ENCODE assay signal across 12 cellular contexts in the genomic region with DNA sequence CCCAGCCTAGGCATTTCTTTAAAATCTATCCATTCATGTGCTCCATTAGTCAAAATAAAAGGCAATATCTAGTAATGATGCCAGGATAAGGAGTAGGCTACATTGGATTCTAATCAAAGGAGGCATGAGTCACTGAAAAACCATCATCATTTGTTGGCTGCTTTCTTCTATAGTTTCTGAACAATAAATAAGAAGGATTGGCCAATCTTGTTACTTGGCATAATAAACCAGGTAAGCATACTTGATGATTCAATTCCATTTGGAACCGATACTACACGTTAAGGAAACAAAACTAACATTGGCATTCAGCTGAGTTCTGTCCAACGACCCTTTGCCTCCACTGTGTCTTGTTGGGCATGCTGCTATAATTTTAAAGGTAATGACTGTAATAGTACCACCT. TPM values are rescaled to one million over a fixed set of nuclear protein-coding genes. Genes with fewer than 3 reads are reported as not detected.
A peak's percentile ranks its signal among the peaks of the same experiment; 100 is the strongest.
DNase-seq lines count a peak whose midpoint lies in the region; TF ChIP-seq lines count a peak whose summit lies in the region.
"Had no signal": no experiment of that assay in that cellular context is flagged by ENCODE, and none has a peak within 500 bp of the region (broad histone marks: within the 10 kb centered on the region; RNA-seq: fewer than 3 reads in every experiment).

No MANE protein-coding gene starts in this region.

- CTCF ChIA-PET in MCF 10A (lab: Yijun Ruan, JAX) (interaction anchor here (1.0 kb wide), 1 partner anchor 9 kb away, joined by 3 read pairs; no protein-coding TSS in a partner anchor), GM10248 (lab: Yijun Ruan, JAX) (no interaction called here)

- peaks cover 58% of the 10 kb centered on the region for H3K4me1 ChIP-seq in suprapubic skin

- H3K27ac ChIP-seq in suprapubic skin: peak overlapping the region; percentile 68

- H3K9me3 ChIP-seq in suprapubic skin: no peaks in the 10 kb centered on the region

- no peaks in the 10 kb centered on the region for H3K36me3 ChIP-seq in suprapubic skin

- H3K4me1 Mint-ChIP-seq in MCF 10A (ENCODE audit: insufficient read depth, unreplicated experiment): peaks cover 43% of the 10 kb centered on the region
- H3K4me1 Mint-ChIP-seq in T-helper 2 cell treated with Interferon-gamma antibody and Interleukin-4, amounts not matched to agents 5 μg/mL and 100 μg/mL, for 36 hours (ENCODE audit: low read depth): peaks cover 6% of the 10 kb centered on the region

- WGBS in suprapubic skin: 45% methylated on average over 3 of the region's 3 CpGs

- DNase-seq in LNCaP clone FGC (ENCODE audit: low read depth) (peak; percentile 71), MCF 10A (ENCODE audit: unreplicated experiment) (peak; percentile 92), iris pigment epithelial cell (ENCODE audit: low read depth) (peak; percentile 48), suprapubic skin (ENCODE audit: low spot score in 2 of 2) (no peak), ACHN (no peak), GM10248 (ENCODE audit: extremely low spot score) (no peak), cortex of kidney (lab: John Stamatoyannopoulos, UW) (no peak)
- DNase-seq in T-helper 2 cell treated with Interferon-gamma antibody and Interleukin-4, amounts not matched to agents 5 μg/mL and 100 μg/mL, for 36 hours (ENCODE audit: low spot score): no peak
- DNase-seq: activated CD4-positive, alpha-beta T cell treated with anti-CD3 and anti-CD28 coated beads, Interleukin-2, amount 50 U/mL, for 1 hour; activated gamma-delta T cell; NCI-H1417; NCI-H526 treated with DMSO at 0.1 percent for 48 hours had no signal

- no peak for TF ChIP-seq EP300 in suprapubic skin (IDR thresholded peaks at IDR 0.05)

- POLR2A ChIA-PET in MCF 10A (lab: Yijun Ruan, JAX) (interaction anchor here (0.9 to 1.7 kb wide), 7 partner anchors 10 to 154 kb away, joined by 3 to 9 read pairs (median 5); a partner anchor contains a TSS), GM10248 (lab: Yijun Ruan, JAX) (no interaction called here)

- H3K36me3 Mint-ChIP-seq in MCF 10A (ENCODE audit: insufficient read depth, unreplicated experiment): peaks cover 6% of the 10 kb centered on the region
- no peaks in the 10 kb centered on the region for H3K36me3 Mint-ChIP-seq in T-helper 2 cell treated with Interferon-gamma antibody and Interleukin-4, amounts not matched to agents 5 μg/mL and 100 μg/mL, for 36 hours (ENCODE audit: low read depth)

- H3K4me3 ChIP-seq in LNCaP clone FGC (ENCODE audit: low read depth, low read length) (no peak overlapping the region), suprapubic skin (no peak overlapping the region)

- intact Hi-C loops in MCF 10A (cut with micrococcal nuclease): no loop called here

- H3K27me3 ChIP-seq in suprapubic skin: no peaks in the 10 kb centered on the region

- TF ChIP-seq CTCF in LNCaP clone FGC (IDR thresholded peaks at IDR 0.05; ENCODE audit: control insufficient read depth, extremely low read depth, insufficient read depth): no peak
- TF ChIP-seq CTCF in MCF 10A (IDR thresholded peaks at IDR 0.05; ENCODE audit: unreplicated experiment): no peak
- TF ChIP-seq CTCF in suprapubic skin (IDR thresholded peaks at IDR 0.05): no peak
- no peak for TF ChIP-seq CTCF in GM10248 (IDR thresholded peaks at IDR 0.05; ENCODE audit: control extremely low read depth, extremely low read depth, low read depth, missing control alignments)

- in situ Hi-C loops in ACHN (cut with HindIII; ENCODE audit: low pct_ligation_motif_present, low pct_unique_long_range_greater_than_20kb, low sequenced_read_pairs): no loop called here

- H3K27ac Mint-ChIP-seq in MCF 10A (ENCODE audit: low read depth, unreplicated experiment): peak overlapping the region; percentile 80
- H3K27ac Mint-ChIP-seq in T-helper 2 cell treated with Interferon-gamma antibody and Interleukin-4, amounts not matched to agents 5 μg/mL and 100 μg/mL, for 36 hours: no peak overlapping the region

- no peak overlapping the region for H3K4me3 Mint-ChIP-seq in MCF 10A (ENCODE audit: unreplicated experiment)
- no peak overlapping the region for H3K4me3 Mint-ChIP-seq in T-helper 2 cell treated with Interferon-gamma antibody and Interleukin-4, amounts not matched to agents 5 μg/mL and 100 μg/mL, for 36 hours

- no peak for TF ChIP-seq POLR2A in suprapubic skin (IDR thresholded peaks at IDR 0.05)

- no TSS peak for BruUV-seq in MCF 10A (replicated peaks; lab: Mats Ljungman, UMichigan)

- H3K9me3 Mint-ChIP-seq in MCF 10A (ENCODE audit: unreplicated experiment): no peaks in the 10 kb centered on the region
- H3K9me3 Mint-ChIP-seq in T-helper 2 cell treated with Interferon-gamma antibody and Interleukin-4, amounts not matched to agents 5 μg/mL and 100 μg/mL, for 36 hours: no peaks in the 10 kb centered on the region

- H3K27me3 Mint-ChIP-seq in MCF 10A (ENCODE audit: insufficient read depth, unreplicated experiment): no peaks in the 10 kb centered on the region
- no peaks in the 10 kb centered on the region for H3K27me3 Mint-ChIP-seq in T-helper 2 cell treated with Interferon-gamma antibody and Interleukin-4, amounts not matched to agents 5 μg/mL and 100 μg/mL, for 36 hours (ENCODE audit: low read depth)

RNA-seq across cellular contexts. Expression of a gene that starts 27.2 kb away (rescaled TPM):
- total RNA-seq in MCF 10A (2022) (1.4 and 1.8 TPM in 2 replicates), suprapubic skin (10 to 100 TPM; 21.5 to 59.1 (median 26.0) TPM)

Comparison
In these comparisons a context has a peak if more than half of its experiments do, and no peak if none do; other contexts are left out.
1. DNase-seq: peak in LNCaP clone FGC (single experiment), MCF 10A (single experiment) and iris pigment epithelial cell (single experiment); none in suprapubic skin (0 of 2), ACHN (single experiment), GM10248 (single experiment), T-helper 2 cell treated with Interferon-gamma antibody and Interleukin-4, amounts not matched to agents 5 μg/mL and 100 μg/mL, for 36 hours (single experiment) and cortex of kidney (single experiment).